8 cellular contexts compared by ENCODE assay signal in the genomic region with DNA sequence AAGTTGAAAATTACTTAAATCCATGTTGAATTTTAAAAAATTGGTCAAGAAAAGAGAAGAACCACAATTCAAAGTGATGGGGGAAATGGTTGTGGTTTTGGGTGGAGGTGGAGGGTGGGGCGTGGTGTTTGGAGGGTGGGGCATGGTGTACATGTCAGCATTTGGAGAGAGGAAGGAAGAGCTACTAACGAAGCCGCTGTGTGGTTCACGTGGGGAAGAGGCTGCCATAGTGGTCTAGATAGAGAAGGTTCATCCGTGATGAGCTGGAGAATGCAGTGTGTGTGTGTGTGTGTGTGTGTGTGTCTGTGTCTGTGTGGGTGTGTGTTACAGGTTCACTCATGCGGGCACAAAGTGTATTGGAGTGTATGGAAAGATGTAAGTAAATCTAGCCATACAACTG. TPM values are rescaled to one million over a fixed set of nuclear protein-coding genes. Genes with fewer than 3 reads are reported as not detected.
DNase-seq lines count a peak whose midpoint lies in the region; ATAC-seq and TF ChIP-seq lines count a peak whose summit lies in the region.

No MANE protein-coding gene starts in this region.

- peak overlapping the region; percentile 29 for H3K4me3 ChIP-seq in CD4-positive, CD25-positive, alpha-beta regulatory T cell (ENCODE audit: low read depth, low read length)

- H3K4me3 Mint-ChIP-seq in CD4-positive, CD25-positive, alpha-beta regulatory T cell = peak overlapping the region in 3 of 4 donors; percentile 61 to 81 (median 72)
- peak overlapping the region; percentile 20 for H3K4me3 Mint-ChIP-seq in activated T-cell treated with anti-CD3 and anti-CD28 coated beads, Interleukin-2, amount 50 U/mL, for 4 hours

- peak overlapping the region in 2 of 3 donors; percentile 87 to 88 for H3K27ac Mint-ChIP-seq in CD4-positive, CD25-positive, alpha-beta regulatory T cell

- H3K27ac ChIP-seq in CD4-positive, CD25-positive, alpha-beta regulatory T cell (ENCODE audit: insufficient read depth, low read length, poor library complexity, severe bottlenecking) = peak overlapping the region; percentile 59

- H3K36me3 Mint-ChIP-seq in CD4-positive, CD25-positive, alpha-beta regulatory T cell = peaks cover 3% of the 10 kb centered on the region
- H3K36me3 Mint-ChIP-seq in activated T-cell treated with anti-CD3 and anti-CD28 coated beads, Interleukin-2, amount 50 U/mL, for 4 hours (ENCODE audit: insufficient read depth) = no peaks in the 10 kb centered on the region

- peaks cover 20% of the 10 kb centered on the region for H3K4me1 ChIP-seq in CD4-positive, CD25-positive, alpha-beta regulatory T cell (ENCODE audit: control insufficient read depth, insufficient read depth, low read length, poor library complexity, severe bottlenecking)

- no peaks in the 10 kb centered on the region for H3K36me3 ChIP-seq in CD4-positive, CD25-positive, alpha-beta regulatory T cell (ENCODE audit: control insufficient read depth, insufficient read depth, low read length)

- H3K4me1 Mint-ChIP-seq in CD4-positive, CD25-positive, alpha-beta regulatory T cell = peaks cover 22 to 44% (median 36%) of the 10 kb centered on the region in 4 donors
- H3K4me1 Mint-ChIP-seq in activated T-cell treated with anti-CD3 and anti-CD28 coated beads, Interleukin-2, amount 50 U/mL, for 4 hours (ENCODE audit: low read depth) = peaks cover 33% of the 10 kb centered on the region

- intact Hi-C loops in sciatic nerve (cut with DNase I) = no loop called here

- POLR2A ChIA-PET in HEK293T (lab: Yijun Ruan, JAX) = no interaction called here

- peaks cover 5% of the 10 kb centered on the region for H3K27me3 Mint-ChIP-seq in CD4-positive, CD25-positive, alpha-beta regulatory T cell
- no peaks in the 10 kb centered on the region for H3K27me3 Mint-ChIP-seq in activated T-cell treated with anti-CD3 and anti-CD28 coated beads, Interleukin-2, amount 50 U/mL, for 4 hours (ENCODE audit: low read depth)

- H3K27me3 ChIP-seq in CD4-positive, CD25-positive, alpha-beta regulatory T cell (ENCODE audit: control insufficient read depth, insufficient read depth, low read length) = no peaks in the 10 kb centered on the region

- peak; percentile 100 for ATAC-seq in CD4-positive, CD25-positive, alpha-beta regulatory T cell (ENCODE audit: low read depth in 2 of 2)
- ATAC-seq in activated T-cell treated with anti-CD3 and anti-CD28 coated beads, Interleukin-2, amount 50 U/mL, for 4 hours = peak; percentile 97
- ATAC-seq in sciatic nerve (peak; percentile 70), HG02798 (IDR thresholded peaks at IDR 0.05; ENCODE audit: poor library complexity, unreplicated experiment) (no peak)

- no peaks in the 10 kb centered on the region for H3K9me3 ChIP-seq in CD4-positive, CD25-positive, alpha-beta regulatory T cell (ENCODE audit: control insufficient read depth in 2 of 2, low read length in 2 of 2)

- peaks cover 0 to 5% (median 2%) of the 10 kb centered on the region in 7 donors for H3K9me3 Mint-ChIP-seq in CD4-positive, CD25-positive, alpha-beta regulatory T cell
- no peaks in the 10 kb centered on the region for H3K9me3 Mint-ChIP-seq in activated T-cell treated with anti-CD3 and anti-CD28 coated beads, Interleukin-2, amount 50 U/mL, for 4 hours

- peak; percentile 64 to 95 (median 84) for DNase-seq in CD4-positive, CD25-positive, alpha-beta regulatory T cell
- DNase-seq in NOMO-1 treated with DMSO at 0.1 percent for 48 hours (lab: John Stamatoyannopoulos, UW; ENCODE audit: unreplicated experiment) (peak; percentile 93), sciatic nerve (ENCODE audit: low spot score) (no peak), HEK293T (ENCODE audit: extremely low spot score) (no peak), Ammon's horn (ENCODE audit: low spot score) (no peak), DMS79 treated with DMSO at 0.1 percent for 48 hours (lab: John Stamatoyannopoulos, UW) (no peak)
- peak; percentile 63 for DNase-seq in activated T-cell treated with anti-CD3 and anti-CD28 coated beads, Interleukin-2, amount 50 U/mL, for 4 hours

- CTCF ChIA-PET in HEK293T (lab: Yijun Ruan, JAX) = interaction anchor here (0.6 to 1.2 kb wide), 2 partner anchors 34 to 1278 kb away, joined by 3 to 4 read pairs; no protein-coding TSS in a partner anchor

TF ChIP-seq in HEK293T, 16 proteins besides CTCF, POLR2A, EP300 and RAD21:
- TF ChIP-seq ARNT (IDR thresholded peaks at IDR 0.05) (no peak), FOXM1 (IDR thresholded peaks at IDR 0.05; ENCODE audit: borderline replicate concordance) (no peak), CTBP1 (IDR thresholded peaks at IDR 0.05; ENCODE audit: borderline replicate concordance) (no peak), LEF1 (IDR thresholded peaks at IDR 0.05; ENCODE audit: borderline replicate concordance) (no peak), ELF4 (IDR thresholded peaks at IDR 0.05) (no peak), TARDBP (IDR thresholded peaks at IDR 0.05) (no peak), PKNOX1 (IDR thresholded peaks at IDR 0.05) (no peak), FOXK2 (IDR thresholded peaks at IDR 0.05) (no peak), NFRKB (IDR thresholded peaks at IDR 0.05) (no peak), ZNF384 (IDR thresholded peaks at IDR 0.05) (no peak)

RNA-seq across cellular contexts. Expression of gene VCL, which starts 6.1 kb away (rescaled TPM):
- total RNA-seq in CD4-positive, CD25-positive, alpha-beta regulatory T cell = 39.2 TPM
- 10 to 100 TPM; 11.4 to 16.1 (median 13.9) TPM for polyA plus RNA-seq in CD4-positive, CD25-positive, alpha-beta regulatory T cell
- 10 to 100 TPM; 12.4 to 16.3 (median 14.7) TPM for total RNA-seq in activated T-cell treated with anti-CD3 and anti-CD28 coated beads, Interleukin-2, amount 50 U/mL, for 4 hours
- total RNA-seq in sciatic nerve = 165 TPM

Comparison
In these comparisons a context has a peak if more than half of its experiments do, and no peak if none do; other contexts are left out.
1. DNase-seq: peak in CD4-positive, CD25-positive, alpha-beta regulatory T cell (3 of 3), NOMO-1 treated with DMSO at 0.1 percent for 48 hours (single experiment) and activated T-cell treated with anti-CD3 and anti-CD28 coated beads, Interleukin-2, amount 50 U/mL, for 4 hours (single experiment); none in sciatic nerve (single experiment), HEK293T (single experiment), Ammon's horn (single experiment) and DMS79 treated with DMSO at 0.1 percent for 48 hours (single experiment).